ENCODE assay signal across 36 cellular contexts in genomic region chr15:56393277-56393676, GRCh38.
"Had no signal": no experiment of that assay in that cellular context is flagged by ENCODE, and none has a peak within 500 bp of the region (broad histone marks: within the 10 kb centered on the region; RNA-seq: fewer than 3 reads in every experiment).

No MANE protein-coding gene starts in this region.

- H3K4me1 ChIP-seq: ascending aorta had no signal

- H3K27me3 Mint-ChIP-seq: activated CD4-positive, alpha-beta memory T cell treated with anti-CD3 and anti-CD28 coated beads, Interleukin-2, amount 10 ng/mL, durations not matched to agents 7 days and 5 days; activated CD4-positive, alpha-beta T cell treated with anti-CD3 and anti-CD28 coated beads for 36 hours; activated CD4-positive, alpha-beta T cell treated with anti-CD3 and anti-CD28 coated beads, Interleukin-2, amount 10 ng/mL, durations not matched to agents 7 days and 5 days; activated CD8-positive, alpha-beta memory T cell treated with anti-CD3 and anti-CD28 coated beads, Interleukin-2, amount 10 ng/mL, durations not matched to agents 7 days and 5 days; activated naive CD4-positive, alpha-beta T cell treated with anti-CD3 and anti-CD28 coated beads, Interleukin-2, amount 10 ng/mL, durations not matched to agents 7 days and 5 days; activated naive CD8-positive, alpha-beta T cell treated with anti-CD3 and anti-CD28 coated beads, Interleukin-2, amount 50 U/mL, for 24 hours; brain; central memory CD8-positive, alpha-beta T cell had no signal

- H3K9me3 Mint-ChIP-seq: activated CD4-positive, alpha-beta memory T cell treated with anti-CD3 and anti-CD28 coated beads, Interleukin-2, amount 10 ng/mL, durations not matched to agents 7 days and 5 days; activated CD4-positive, alpha-beta T cell treated with anti-CD3 and anti-CD28 coated beads, Interleukin-2, amount 10 ng/mL, durations not matched to agents 7 days and 5 days; activated naive CD4-positive, alpha-beta T cell treated with anti-CD3 and anti-CD28 coated beads, Interleukin-2, amount 10 ng/mL, durations not matched to agents 7 days and 5 days; activated naive CD8-positive, alpha-beta T cell treated with anti-CD3 and anti-CD28 coated beads, Interleukin-2, amount 50 U/mL, for 24 hours; activated T-cell treated with anti-CD3 and anti-CD28 coated beads, Interleukin-2, amount 50 U/mL, for 24 hours; activated T-helper 2 cell treated with anti-CD3 and anti-CD28 coated beads, Interferon-gamma antibody, Interleukin-2, Interleukin-4, amounts not matched to agents 10 μg/mL and 5 μg/mL and 100 μg/mL, durations not matched to agents 14 hours and 24 hours and 36 hours; central memory CD8-positive, alpha-beta T cell; T-helper 2 cell treated with Interferon-gamma antibody and Interleukin-4, amounts not matched to agents 5 μg/mL and 100 μg/mL, for 36 hours had no signal

- H3K36me3 Mint-ChIP-seq: activated CD8-positive, alpha-beta memory T cell treated with anti-CD3 and anti-CD28 coated beads, Interleukin-2, amount 10 ng/mL, durations not matched to agents 7 days and 5 days; activated naive CD4-positive, alpha-beta T cell treated with anti-CD3 and anti-CD28 coated beads, Interleukin-2, amount 10 ng/mL, durations not matched to agents 7 days and 5 days; activated naive CD4-positive, alpha-beta T cell treated with anti-CD3 and anti-CD28 coated beads, Interleukin-2, amount 50 U/mL, for 24 hours; activated naive CD8-positive, alpha-beta T cell treated with anti-CD3 and anti-CD28 coated beads, Interleukin-2, amount 10 ng/mL, durations not matched to agents 7 days and 5 days had no signal

- H3K9me3 ChIP-seq: ascending aorta had no signal

- H3K27ac Mint-ChIP-seq: activated CD4-positive, alpha-beta memory T cell treated with anti-CD3 and anti-CD28 coated beads, Interleukin-2, amount 10 ng/mL, durations not matched to agents 7 days and 5 days; activated CD4-positive, alpha-beta T cell treated with anti-CD3 and anti-CD28 coated beads for 36 hours; activated CD4-positive, alpha-beta T cell treated with anti-CD3 and anti-CD28 coated beads, Interleukin-2, amount 10 ng/mL, durations not matched to agents 7 days and 5 days; activated CD8-positive, alpha-beta memory T cell treated with anti-CD3 and anti-CD28 coated beads, Interleukin-2, amount 10 ng/mL, durations not matched to agents 7 days and 5 days; activated CD8-positive, alpha-beta T cell treated with anti-CD3 and anti-CD28 coated beads, Interleukin-2, amount 10 ng/mL, durations not matched to agents 7 days and 5 days; activated naive CD4-positive, alpha-beta T cell treated with anti-CD3 and anti-CD28 coated beads, Interleukin-2, amount 10 ng/mL, durations not matched to agents 7 days and 5 days; activated naive CD4-positive, alpha-beta T cell treated with anti-CD3 and anti-CD28 coated beads, Interleukin-2, amount 50 U/mL, for 24 hours; activated naive CD8-positive, alpha-beta T cell; activated naive CD8-positive, alpha-beta T cell treated with anti-CD3 and anti-CD28 coated beads, Interleukin-2, amount 10 ng/mL, durations not matched to agents 7 days and 5 days; activated naive CD8-positive, alpha-beta T cell treated with anti-CD3 and anti-CD28 coated beads, Interleukin-2, amount 50 U/mL, for 24 hours; activated T-cell treated with anti-CD3 and anti-CD28 coated beads, Interleukin-2, amount 50 U/mL, for 24 hours; activated T-helper 2 cell treated with anti-CD3 and anti-CD28 coated beads, Interferon-gamma antibody, Interleukin-2, Interleukin-4, amounts not matched to agents 10 μg/mL and 5 μg/mL and 100 μg/mL, durations not matched to agents 14 hours and 24 hours and 36 hours; brain; T-helper 2 cell treated with Interferon-gamma antibody and Interleukin-4, amounts not matched to agents 5 μg/mL and 100 μg/mL, for 36 hours had no signal

- H3K4me3 ChIP-seq: ascending aorta, cardiac muscle cell had no signal

- FAIRE-seq: TTC549 had no signal

- H3K27ac ChIP-seq: ascending aorta, cardiac muscle cell, VCaP had no signal

- ATAC-seq: activated CD4-positive, alpha-beta T cell treated with anti-CD3 and anti-CD28 coated beads for 36 hours; activated CD4-positive, CD25-positive, alpha-beta regulatory T cell treated with anti-CD3 and anti-CD28 coated beads, Interleukin-2, amount 50 U/mL, for 24 hours; activated CD8-positive, alpha-beta memory T cell treated with anti-CD3 and anti-CD28 coated beads, Interleukin-2, amount 10 ng/mL, durations not matched to agents 7 days and 5 days; activated CD8-positive, alpha-beta T cell treated with anti-CD3 and anti-CD28 coated beads, Interleukin-2, amount 10 ng/mL, durations not matched to agents 7 days and 5 days; activated naive CD8-positive, alpha-beta T cell treated with anti-CD3 and anti-CD28 coated beads, Interleukin-2, amount 50 U/mL, for 24 hours had no signal

- H3K4me3 Mint-ChIP-seq: activated CD4-positive, alpha-beta memory T cell treated with anti-CD3 and anti-CD28 coated beads, Interleukin-2, amount 10 ng/mL, durations not matched to agents 7 days and 5 days; activated CD4-positive, alpha-beta T cell treated with anti-CD3 and anti-CD28 coated beads for 36 hours; activated CD4-positive, alpha-beta T cell treated with anti-CD3 and anti-CD28 coated beads, Interleukin-2, amount 10 ng/mL, durations not matched to agents 7 days and 5 days; activated CD8-positive, alpha-beta memory T cell treated with anti-CD3 and anti-CD28 coated beads, Interleukin-2, amount 10 ng/mL, durations not matched to agents 7 days and 5 days; activated CD8-positive, alpha-beta T cell treated with anti-CD3 and anti-CD28 coated beads, Interleukin-2, amount 10 ng/mL, durations not matched to agents 7 days and 5 days; activated naive CD4-positive, alpha-beta T cell treated with anti-CD3 and anti-CD28 coated beads, Interleukin-2, amount 10 ng/mL, durations not matched to agents 7 days and 5 days; activated naive CD4-positive, alpha-beta T cell treated with anti-CD3 and anti-CD28 coated beads, Interleukin-2, amount 50 U/mL, for 24 hours; activated naive CD8-positive, alpha-beta T cell; activated naive CD8-positive, alpha-beta T cell treated with anti-CD3 and anti-CD28 coated beads, Interleukin-2, amount 10 ng/mL, durations not matched to agents 7 days and 5 days; activated naive CD8-positive, alpha-beta T cell treated with anti-CD3 and anti-CD28 coated beads, Interleukin-2, amount 50 U/mL, for 24 hours; activated T-cell treated with anti-CD3 and anti-CD28 coated beads, Interleukin-2, amount 50 U/mL, for 24 hours; brain; central memory CD8-positive, alpha-beta T cell; T-helper 2 cell treated with Interferon-gamma antibody and Interleukin-4, amounts not matched to agents 5 μg/mL and 100 μg/mL, for 36 hours had no signal

- H3K36me3 ChIP-seq: ascending aorta, cardiac muscle cell had no signal

- H3K4me1 Mint-ChIP-seq: activated CD4-positive, alpha-beta memory T cell treated with anti-CD3 and anti-CD28 coated beads, Interleukin-2, amount 10 ng/mL, durations not matched to agents 7 days and 5 days; activated CD4-positive, alpha-beta T cell treated with anti-CD3 and anti-CD28 coated beads, Interleukin-2, amount 10 ng/mL, durations not matched to agents 7 days and 5 days; activated CD8-positive, alpha-beta memory T cell treated with anti-CD3 and anti-CD28 coated beads, Interleukin-2, amount 10 ng/mL, durations not matched to agents 7 days and 5 days; activated naive CD4-positive, alpha-beta T cell treated with anti-CD3 and anti-CD28 coated beads, Interleukin-2, amount 10 ng/mL, durations not matched to agents 7 days and 5 days; activated naive CD4-positive, alpha-beta T cell treated with anti-CD3 and anti-CD28 coated beads, Interleukin-2, amount 50 U/mL, for 24 hours; activated naive CD8-positive, alpha-beta T cell treated with anti-CD3 and anti-CD28 coated beads, Interleukin-2, amount 10 ng/mL, durations not matched to agents 7 days and 5 days; brain; central memory CD8-positive, alpha-beta T cell had no signal

- DNase-seq: activated CD4-positive, alpha-beta memory T cell treated with anti-CD3 and anti-CD28 coated beads, Interleukin-2, amount 10 ng/mL, durations not matched to agents 7 days and 5 days; activated CD4-positive, alpha-beta T cell treated with anti-CD3 and anti-CD28 coated beads for 1 hour; activated CD4-positive, alpha-beta T cell treated with anti-CD3 and anti-CD28 coated beads for 36 hours; activated CD4-positive, alpha-beta T cell treated with anti-CD3 and anti-CD28 coated beads for 48 hours; activated CD4-positive, alpha-beta T cell treated with anti-CD3 and anti-CD28 coated beads, Interleukin-2, amount 10 ng/mL, durations not matched to agents 7 days and 5 days; activated CD4-positive, alpha-beta T cell treated with anti-CD3 and anti-CD28 coated beads, Interleukin-2, amount 50 U/mL, for 48 hours; activated CD4-positive, CD25-positive, alpha-beta regulatory T cell; activated CD8-positive, alpha-beta memory T cell treated with anti-CD3 and anti-CD28 coated beads for 24 hours; activated CD8-positive, alpha-beta memory T cell treated with anti-CD3 and anti-CD28 coated beads, Interleukin-2, amount 10 ng/mL, durations not matched to agents 7 days and 5 days; activated CD8-positive, alpha-beta memory T cell treated with anti-CD3 and anti-CD28 coated beads, Interleukin-2, amount 50 U/mL, for 48 hours; activated CD8-positive, alpha-beta T cell treated with anti-CD3 and anti-CD28 coated beads, Interleukin-2, amount 10 ng/mL, durations not matched to agents 7 days and 5 days; activated effector memory CD4-positive, alpha-beta T cell treated with Interleukin-2 at 50 U/mL for 16 hours; activated gamma-delta T cell; activated naive CD4-positive, alpha-beta T cell treated with anti-CD3 and anti-CD28 coated beads, Interleukin-2, amount 10 ng/mL, durations not matched to agents 7 days and 5 days; activated naive CD4-positive, alpha-beta T cell treated with Interleukin-2 at 50 U/mL for 16 hours; activated naive CD8-positive, alpha-beta T cell treated with anti-CD3 and anti-CD28 coated beads, Interleukin-2, amount 10 ng/mL, durations not matched to agents 7 days and 5 days; activated naive CD8-positive, alpha-beta T cell treated with anti-CD3 and anti-CD28 coated beads, Interleukin-2, amount 50 U/mL, for 24 hours; activated T-cell treated with anti-CD3 and anti-CD28 coated beads, Interleukin-2, amount 50 U/mL, for 24 hours; activated T-cell treated with anti-CD3 and anti-CD28 coated beads, Interleukin-2, amount 50 U/mL, for 48 hours; amygdala; anterior cingulate cortex; caudate nucleus; cerebellar nuclear complex; T-helper 2 cell; T-helper 9 cell had no signal
